In the genomic region with DNA sequence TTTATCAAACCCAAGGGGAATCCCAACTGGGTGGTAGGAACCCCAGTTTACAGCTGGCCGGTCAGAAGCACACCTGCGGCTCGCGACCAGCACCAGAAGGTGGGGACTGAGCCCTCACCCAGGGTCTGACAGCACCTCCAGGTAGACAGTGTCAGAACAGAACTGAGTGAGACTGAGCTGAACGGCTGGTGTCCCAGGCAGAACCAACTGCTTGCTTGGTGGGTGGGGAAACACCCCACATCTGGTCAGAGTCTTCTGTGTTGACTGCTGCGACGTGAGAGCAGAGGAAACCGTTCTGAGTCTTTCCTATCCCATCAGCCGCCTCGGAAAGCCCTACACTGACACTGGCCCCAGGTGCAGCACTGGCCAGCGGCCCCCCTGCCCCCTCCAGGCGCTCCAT, we compare ENCODE assay signal across 10 cellular contexts.
DNase-seq lines count a peak whose midpoint lies in the region; ATAC-seq lines count a peak whose summit lies in the region.
"Had no signal": no experiment of that assay in that cellular context is flagged by ENCODE, and none has a peak within 500 bp of the region (broad histone marks: within the 10 kb centered on the region; RNA-seq: fewer than 3 reads in every experiment).

No MANE protein-coding gene starts in this region.

- H3K36me3 Mint-ChIP-seq in activated CD4-positive, alpha-beta T cell treated with anti-CD3 and anti-CD28 coated beads, Interleukin-2, amount 10 ng/mL, durations not matched to agents 7 days and 5 days (ENCODE audit: low read depth): no peaks in the 10 kb centered on the region

- ATAC-seq in HG02571 (IDR thresholded peaks at IDR 0.05; ENCODE audit: unreplicated experiment): peak; percentile 83
- ATAC-seq in HG03521 (IDR thresholded peaks at IDR 0.05; ENCODE audit: unreplicated experiment): peak; percentile 62
- peak; percentile 83 for ATAC-seq in stimulated activated naive CD8-positive, alpha-beta T cell treated with anti-CD3 and anti-CD28 coated beads, Interleukin-15, amount 100 ng/mL, for 72 hours

- DNase-seq in activated T-cell treated with anti-CD3 and anti-CD28 coated beads for 48 hours (ENCODE audit: low read depth) (peak; percentile 6), dermis blood vessel endothelial cell (no peak), cerebellar nuclear complex (lab: John Stamatoyannopoulos, UW) (no peak)
- DNase-seq in activated T-cell treated with anti-CD3 and anti-CD28 coated beads, Interleukin-2, amount 50 U/mL, for 1 hour: no peak
- DNase-seq in stimulated activated naive CD8-positive, alpha-beta T cell treated with anti-CD3 and anti-CD28 coated beads, Interleukin-15, amount 100 ng/mL, for 72 hours: peak; percentile 21 to 31
- DNase-seq in activated CD4-positive, alpha-beta T cell treated with anti-CD3 and anti-CD28 coated beads, Interleukin-2, amount 10 ng/mL, durations not matched to agents 7 days and 5 days: no peak
- DNase-seq: activated effector memory CD4-positive, alpha-beta T cell treated with anti-CD3 and anti-CD28 coated beads, Interleukin-2, amount 50 U/mL, for 16 hours; NCI-H446 treated with DMSO at 0.1 percent for 48 hours had no signal

- H3K9me3 Mint-ChIP-seq in stimulated activated naive CD8-positive, alpha-beta T cell treated with anti-CD3 and anti-CD28 coated beads, Interleukin-15, amount 100 ng/mL, for 72 hours: no peaks in the 10 kb centered on the region
- H3K9me3 Mint-ChIP-seq in activated CD4-positive, alpha-beta T cell treated with anti-CD3 and anti-CD28 coated beads, Interleukin-2, amount 10 ng/mL, durations not matched to agents 7 days and 5 days: no peaks in the 10 kb centered on the region

- H3K27ac Mint-ChIP-seq in stimulated activated naive CD8-positive, alpha-beta T cell treated with anti-CD3 and anti-CD28 coated beads, Interleukin-15, amount 100 ng/mL, for 72 hours: peak overlapping the region in 1 of 2 donors; percentile 97
- no peak overlapping the region for H3K27ac Mint-ChIP-seq in activated CD4-positive, alpha-beta T cell treated with anti-CD3 and anti-CD28 coated beads, Interleukin-2, amount 10 ng/mL, durations not matched to agents 7 days and 5 days

- H3K4me3 Mint-ChIP-seq in stimulated activated naive CD8-positive, alpha-beta T cell treated with anti-CD3 and anti-CD28 coated beads, Interleukin-15, amount 100 ng/mL, for 72 hours: peak overlapping the region in 1 of 2 donors; percentile 54
- no peak overlapping the region for H3K4me3 Mint-ChIP-seq in activated CD4-positive, alpha-beta T cell treated with anti-CD3 and anti-CD28 coated beads, Interleukin-2, amount 10 ng/mL, durations not matched to agents 7 days and 5 days

- POLR2A ChIA-PET in activated CD4-positive, alpha-beta T cell treated with anti-CD3 and anti-CD28 coated beads, Interleukin-2, amount 10 ng/mL, durations not matched to agents 7 days and 5 days (lab: Charles Lee): no interaction called here

- no peaks in the 10 kb centered on the region for H3K27me3 Mint-ChIP-seq in stimulated activated naive CD8-positive, alpha-beta T cell treated with anti-CD3 and anti-CD28 coated beads, Interleukin-15, amount 100 ng/mL, for 72 hours
- H3K27me3 Mint-ChIP-seq in activated CD4-positive, alpha-beta T cell treated with anti-CD3 and anti-CD28 coated beads, Interleukin-2, amount 10 ng/mL, durations not matched to agents 7 days and 5 days: no peaks in the 10 kb centered on the region

- CTCF ChIA-PET in activated CD4-positive, alpha-beta T cell treated with anti-CD3 and anti-CD28 coated beads, Interleukin-2, amount 10 ng/mL, durations not matched to agents 7 days and 5 days (lab: Charles Lee): interaction anchor here (0.7 to 2.5 kb wide), 6 partner anchors 9 to 178 kb away, joined by 3 to 11 read pairs (median 4); no protein-coding TSS in a partner anchor

- peaks cover 22% of the 10 kb centered on the region for H3K4me1 Mint-ChIP-seq in stimulated activated naive CD8-positive, alpha-beta T cell treated with anti-CD3 and anti-CD28 coated beads, Interleukin-15, amount 100 ng/mL, for 72 hours
- H3K4me1 Mint-ChIP-seq in activated CD4-positive, alpha-beta T cell treated with anti-CD3 and anti-CD28 coated beads, Interleukin-2, amount 10 ng/mL, durations not matched to agents 7 days and 5 days: no peaks in the 10 kb centered on the region

Comparison
In these comparisons a context has a peak if more than half of its experiments do, and no peak if none do; other contexts are left out.
1. DNase-seq: peak in activated T-cell treated with anti-CD3 and anti-CD28 coated beads for 48 hours (single experiment) and stimulated activated naive CD8-positive, alpha-beta T cell treated with anti-CD3 and anti-CD28 coated beads, Interleukin-15, amount 100 ng/mL, for 72 hours (2 of 2); none in activated T-cell treated with anti-CD3 and anti-CD28 coated beads, Interleukin-2, amount 50 U/mL, for 1 hour (single experiment), dermis blood vessel endothelial cell (single experiment), cerebellar nuclear complex (0 of 2) and activated CD4-positive, alpha-beta T cell treated with anti-CD3 and anti-CD28 coated beads, Interleukin-2, amount 10 ng/mL, durations not matched to agents 7 days and 5 days (single experiment).
2. Peak in every context shown above with its lines, with median percentiles within 50 percentile points of each other: ATAC-seq.